ENCODE assay signal across 8 cellular contexts in the genomic region with DNA sequence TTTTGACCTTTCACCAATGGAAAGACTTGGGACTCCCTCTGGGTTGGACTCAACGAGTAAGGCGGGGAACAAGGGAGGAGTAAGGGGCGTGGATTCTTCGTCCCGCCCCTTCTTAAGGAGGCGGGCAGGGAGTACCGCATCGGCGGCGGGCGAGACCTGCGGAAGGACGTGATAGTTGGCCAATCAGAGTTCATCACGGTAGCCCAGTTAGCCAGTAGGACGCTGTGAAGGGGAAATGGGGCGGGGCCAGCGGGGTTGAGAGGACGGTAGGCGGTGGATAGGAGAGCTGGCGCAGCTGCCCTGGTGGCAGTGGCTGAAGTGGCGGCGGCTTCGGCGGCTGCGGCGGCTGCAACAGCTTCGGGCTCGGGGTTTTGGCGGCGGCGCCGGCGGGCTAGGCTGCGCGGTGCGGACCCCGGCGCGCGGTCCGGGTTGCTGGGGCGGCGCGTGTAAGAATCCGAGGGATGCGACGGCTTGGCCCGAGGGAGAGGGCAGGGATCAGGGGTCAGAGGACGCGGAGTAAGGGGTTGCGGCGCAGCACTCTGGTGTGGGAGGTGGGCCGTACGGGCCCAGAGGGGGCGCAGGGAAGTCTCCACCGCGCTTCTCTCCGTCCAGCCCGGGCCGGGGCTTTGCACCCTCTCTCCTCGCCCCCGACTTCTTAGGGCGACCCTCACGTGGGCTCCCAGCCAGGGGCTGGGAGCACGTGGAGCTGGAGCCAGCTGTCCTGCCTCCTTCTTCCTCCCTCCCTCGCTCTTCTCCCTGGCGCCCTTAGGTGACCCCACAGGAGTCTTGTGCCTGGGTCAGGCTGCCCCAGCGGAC. TPM values are rescaled to one million over a fixed set of nuclear protein-coding genes. Genes with fewer than 3 reads are reported as not detected.
DNase-seq lines count a peak whose midpoint lies in the region; ATAC-seq and TF ChIP-seq lines count a peak whose summit lies in the region.

A gene (plus strand): TSS at position 284 of the 816 bp plus-strand sequence. CDS start 5,389 bp downstream, outside the sequence.

- intact Hi-C loops in transverse colon (cut with DNase I; ENCODE audit: low total_unique reads) = no loop called here

- peak within 1 kb of the TSS; percentile 68 for H2BK5ac ChIP-seq in trophoblast cell (ENCODE audit: low read depth, low read length, poor library complexity)

- H3K27ac Mint-ChIP-seq in activated naive CD8-positive, alpha-beta T cell treated with anti-CD3 and anti-CD28 coated beads, Interleukin-2, amount 50 U/mL, for 24 hours = peak within 1 kb of the TSS; percentile 94

- TF ChIP-seq CTCF in GM12864 (IDR thresholded peaks at IDR 0.05; ENCODE audit: low read depth, low read length, missing control alignments) = no peak
- TF ChIP-seq CTCF in cardiac muscle cell (IDR thresholded peaks at IDR 0.05; ENCODE audit: low read depth, low read length) = no peak
- peak in 1 of 5 experiments; percentile 39 for TF ChIP-seq CTCF in transverse colon (IDR thresholded peaks at IDR 0.05)

- H3K27me3 Mint-ChIP-seq in activated naive CD8-positive, alpha-beta T cell treated with anti-CD3 and anti-CD28 coated beads, Interleukin-2, amount 50 U/mL, for 24 hours = no peaks in the 10 kb centered on the region

- peak within 1 kb of the TSS; percentile 94 for H3K4me3 Mint-ChIP-seq in activated naive CD8-positive, alpha-beta T cell treated with anti-CD3 and anti-CD28 coated beads, Interleukin-2, amount 50 U/mL, for 24 hours

- peak within 1 kb of the TSS; percentile 6 for H4K12ac ChIP-seq in trophoblast cell (ENCODE audit: low read depth, low read length)

- peak within 1 kb of the TSS; percentile 71 for H3K18ac ChIP-seq in trophoblast cell (ENCODE audit: low read length)

- H4K91ac ChIP-seq in trophoblast cell (ENCODE audit: low read depth, low read length) = peak within 1 kb of the TSS; percentile 60

- peaks cover 39% of the 10 kb centered on the region for H3K4me1 Mint-ChIP-seq in activated naive CD8-positive, alpha-beta T cell treated with anti-CD3 and anti-CD28 coated beads, Interleukin-2, amount 50 U/mL, for 24 hours

- H2BK12ac ChIP-seq in trophoblast cell (ENCODE audit: low read length) = peak within 1 kb of the TSS; percentile 30

- H3K36me3 Mint-ChIP-seq in activated naive CD8-positive, alpha-beta T cell treated with anti-CD3 and anti-CD28 coated beads, Interleukin-2, amount 50 U/mL, for 24 hours (ENCODE audit: low read depth) = peaks cover 4% of the 10 kb centered on the region

- H2AK5ac ChIP-seq in trophoblast cell (ENCODE audit: low read length) = peak within 1 kb of the TSS; percentile 44

- TF ChIP-seq EP300 in transverse colon (IDR thresholded peaks at IDR 0.05; ENCODE audit: low read depth) = no peak

- peak within 1 kb of the TSS; percentile 18 for H3K4ac ChIP-seq in trophoblast cell (ENCODE audit: low read depth, low read length)

- WGBS in trophoblast cell (ENCODE audit: extremely low coverage, insufficient coverage, insufficient read length) = no CpG with 5 or more reads among the region's 68 CpGs
- 0 to 1% methylated on average over 1 to 66 of the region's 68 CpGs for WGBS in transverse colon (ENCODE audit: low coverage in 1 of 2), 2 donors

- H3K4me3 ChIP-seq in GM12864 (ENCODE audit: low read depth, low read length) (peak within 1 kb of the TSS; percentile 97), cardiac muscle cell (peak within 1 kb of the TSS; percentile 50), trophoblast cell (ENCODE audit: low read depth, low read length) (peak within 1 kb of the TSS; percentile 82), transverse colon (peak within 1 kb of the TSS; percentile 70 to 78 (median 74))

- DNase-seq in GM12864 (ENCODE audit: low read depth) = peak; percentile 100
- DNase-seq in NCI-H1417 treated with DMSO at 0.1 percent for 48 hours (lab: John Stamatoyannopoulos, UW) = peak; percentile 100
- DNase-seq in SW480 (ENCODE audit: low spot score) = peak; percentile 99
- DNase-seq in activated naive CD8-positive, alpha-beta T cell treated with anti-CD3 and anti-CD28 coated beads, Interleukin-2, amount 50 U/mL, for 24 hours = peak; percentile 99
- peak; percentile 100 for DNase-seq in cardiac muscle cell (ENCODE audit: low read depth in 1 of 2, low spot score in 1 of 2)
- peak; percentile 100 for DNase-seq in trophoblast cell
- DNase-seq in transverse colon = peak; percentile 100

- no peaks in the 10 kb centered on the region for H3K36me3 ChIP-seq in cardiac muscle cell
- H3K36me3 ChIP-seq in trophoblast cell (ENCODE audit: control insufficient read depth in 1 of 2, insufficient read depth in 2 of 2, low read length in 2 of 2) = no peaks in the 10 kb centered on the region
- H3K36me3 ChIP-seq in transverse colon = peaks cover 0 to 4% (median 0%) of the 10 kb centered on the region in 4 donors

- peak within 1 kb of the TSS; percentile 83 for H2AFZ ChIP-seq in trophoblast cell (ENCODE audit: insufficient read depth, low read length, poor library complexity)

- no peaks in the 10 kb centered on the region for H3K9me3 Mint-ChIP-seq in activated naive CD8-positive, alpha-beta T cell treated with anti-CD3 and anti-CD28 coated beads, Interleukin-2, amount 50 U/mL, for 24 hours

- in situ Hi-C loops in transverse colon (cut with MboI; ENCODE audit: low pct_ligation_motif_present in 1 of 4, low pct_unique_long_range_greater_than_20kb in 1 of 4, low sequenced_read_pairs in 3 of 4) = no loop called here

- H3K23ac ChIP-seq in trophoblast cell (ENCODE audit: low read length) = no peak within 1 kb of the TSS

- no peaks in the 10 kb centered on the region for H3K9me3 ChIP-seq in cardiac muscle cell (ENCODE audit: low read depth)
- no peaks in the 10 kb centered on the region for H3K9me3 ChIP-seq in trophoblast cell (ENCODE audit: insufficient read depth, low read depth, low read length)
- H3K9me3 ChIP-seq in transverse colon = no peaks in the 10 kb centered on the region

- peak; percentile 91 for ATAC-seq in HG02763 (IDR thresholded peaks at IDR 0.05; ENCODE audit: unreplicated experiment)
- peak; percentile 97 for ATAC-seq in activated naive CD8-positive, alpha-beta T cell treated with anti-CD3 and anti-CD28 coated beads, Interleukin-2, amount 50 U/mL, for 24 hours

- peaks cover 12% of the 10 kb centered on the region for H3K79me1 ChIP-seq in trophoblast cell (ENCODE audit: low read length)

- H3K9ac ChIP-seq in trophoblast cell (ENCODE audit: low read length) = peak within 1 kb of the TSS; percentile 76

- peak within 1 kb of the TSS; percentile 63 for H3K27ac ChIP-seq in cardiac muscle cell
- H3K27ac ChIP-seq in trophoblast cell (ENCODE audit: low read depth, low read length) = peak within 1 kb of the TSS; percentile 59
- peak within 1 kb of the TSS; percentile 93 to 99 (median 96) for H3K27ac ChIP-seq in transverse colon

- peak within 1 kb of the TSS; percentile 73 for H3K14ac ChIP-seq in trophoblast cell (ENCODE audit: low read length)

- H3K27me3 ChIP-seq in cardiac muscle cell = no peaks in the 10 kb centered on the region
- no peaks in the 10 kb centered on the region for H3K27me3 ChIP-seq in trophoblast cell (ENCODE audit: insufficient read depth, low read length)
- no peaks in the 10 kb centered on the region for H3K27me3 ChIP-seq in transverse colon

- peak within 1 kb of the TSS; percentile 89 for H3K4me2 ChIP-seq in trophoblast cell (ENCODE audit: low read length)

- peak; percentile 98 for TF ChIP-seq POLR2A in transverse colon (IDR thresholded peaks at IDR 0.05)

- H2BK120ac ChIP-seq in trophoblast cell (ENCODE audit: insufficient read depth, low read length, poor library complexity) = peak within 1 kb of the TSS; percentile 29

- peak within 1 kb of the TSS; percentile 87 for H4K8ac ChIP-seq in trophoblast cell (ENCODE audit: low read depth, low read length)

- peaks cover 7% of the 10 kb centered on the region for H3K79me2 ChIP-seq in trophoblast cell (ENCODE audit: control insufficient read depth, insufficient read depth, low read length, poor library complexity)

- peaks cover 2% of the 10 kb centered on the region for H3K4me1 ChIP-seq in cardiac muscle cell (ENCODE audit: low read depth)
- H3K4me1 ChIP-seq in trophoblast cell (ENCODE audit: control insufficient read depth in 1 of 2, insufficient read depth in 2 of 2, low read length in 2 of 2) = peaks cover 10 to 17% of the 10 kb centered on the region in 2 experiments
- peaks cover 16 to 49% (median 39%) of the 10 kb centered on the region in 4 donors for H3K4me1 ChIP-seq in transverse colon

RNA-seq across cellular contexts. Expression of the gene that starts here (rescaled TPM):
- total RNA-seq in cardiac muscle cell (11.1 and 24.2 TPM in 2 replicates), transverse colon (1,000 to 10,000 TPM in 1 of 4 donors, 100 to 1,000 TPM in 1, 10 to 100 TPM in 2; 85.1 to 1,315 (median 121) TPM)
- 13.4 and 31.1 TPM in 2 replicates for polyA plus RNA-seq in cardiac muscle cell
- polyA plus RNA-seq in trophoblast cell (2013) = 14.9 and 16.0 TPM in 2 replicates

Comparison
In these comparisons a context has a peak if more than half of its experiments do, and no peak if none do; other contexts are left out.
1. Peak in every context shown above with its lines: DNase-seq, ATAC-seq, H3K4me3 ChIP-seq and H3K27ac ChIP-seq.